In genomic region chr10:69345402-69345801, GRCh38 we compare ENCODE assay signal across 9 cellular contexts.
DNase-seq lines count a peak whose midpoint lies in the region; FAIRE-seq and TF ChIP-seq lines count a peak whose summit lies in the region.
"Had no signal": no experiment of that assay in that cellular context is flagged by ENCODE, and none has a peak within 500 bp of the region (broad histone marks: within the 10 kb centered on the region; RNA-seq: fewer than 3 reads in every experiment).

No MANE protein-coding gene starts in this region.

- DNase-seq in DMS79 (lab: John Stamatoyannopoulos, UW) (peak; percentile 63), NCI-H2029 treated with DMSO at 0.1 percent for 48 hours (lab: John Stamatoyannopoulos, UW) (peak; percentile 92), chondrocyte (ENCODE audit: low spot score) (no peak), neuronal stem cell (ENCODE audit: low spot score) (no peak), frontal cortex (ENCODE audit: low spot score in 2 of 2) (no peak), D721Med (ENCODE audit: insufficient read length, low spot score) (no peak), erythroblast (lab: John Stamatoyannopoulos, UW) (no peak), NCI-H524 (lab: John Stamatoyannopoulos, UW) (no peak)
- DNase-seq: activated CD4-positive, alpha-beta T cell treated with anti-CD3 and anti-CD28 coated beads for 1 hour had no signal

- FAIRE-seq in frontal cortex (lab: Jason Lieb, UNC), result no peak
- no peak for FAIRE-seq in D721Med (lab: Jason Lieb, UNC)

- H3K27ac ChIP-seq in neuronal stem cell (replicated peaks; ENCODE audit: low read length), result no peak overlapping the region

- TF ChIP-seq POLR2A in erythroblast (IDR thresholded peaks at IDR 0.05; ENCODE audit: low read length), result no peak

- no peak overlapping the region for H2BK5ac ChIP-seq in neuronal stem cell (ENCODE audit: low read length)

- H3K4me1 ChIP-seq in neuronal stem cell (ENCODE audit: control insufficient read depth in 2 of 2, insufficient read depth in 1 of 2, low read depth in 1 of 2, low read length in 2 of 2), result peaks cover 1 to 5% of the 10 kb centered on the region in 2 donors

- peak overlapping the region in 1 of 2 donors; percentile 49 for H3K4me3 ChIP-seq in neuronal stem cell (ENCODE audit: low read length in 2 of 2)

- peaks cover 16% of the 10 kb centered on the region for H3K36me3 Mint-ChIP-seq in chondrocyte (ENCODE audit: low read depth)

- H3K9ac ChIP-seq in neuronal stem cell (ENCODE audit: low read depth, low read length, poor library complexity), result no peak overlapping the region

- H2AK5ac ChIP-seq in neuronal stem cell (ENCODE audit: low read depth, low read length), result no peak overlapping the region

- H4K8ac ChIP-seq in neuronal stem cell (ENCODE audit: low read depth, low read length), result no peak overlapping the region

- no peak overlapping the region for H3K4me3 Mint-ChIP-seq in chondrocyte (ENCODE audit: unreplicated experiment)

- no peak overlapping the region for H3K4ac ChIP-seq in neuronal stem cell (ENCODE audit: low read length)

- WGBS in neuronal stem cell (ENCODE audit: extremely low coverage in 2 of 2, insufficient read length in 2 of 2, insufficient replicate concordance in 1 of 2), 2 donors, result no CpG with 5 or more reads among the region's 2 CpGs

- H3K27me3 ChIP-seq in neuronal stem cell (ENCODE audit: control insufficient read depth in 3 of 3, insufficient read depth in 3 of 3, low read depth in 1 of 3, low read length in 3 of 3), result no peaks in the 10 kb centered on the region

- peaks cover 0 to 11% of the 10 kb centered on the region in 2 donors for H3K36me3 ChIP-seq in neuronal stem cell (replicated peaks in 1 of 2; ENCODE audit: control insufficient read depth in 2 of 2, insufficient read depth in 2 of 2, low read length in 2 of 2)

- H3K9me3 ChIP-seq in neuronal stem cell (replicated peaks in 1 of 2; ENCODE audit: control insufficient read depth in 2 of 2, insufficient read depth in 1 of 2, low read depth in 1 of 2, low read length in 2 of 2), result no peaks in the 10 kb centered on the region

- no peak overlapping the region for H3K4me2 ChIP-seq in neuronal stem cell (ENCODE audit: insufficient read depth, low read length, poor library complexity, severe bottlenecking)

- H3K23ac ChIP-seq in neuronal stem cell (ENCODE audit: low read depth, low read length, poor library complexity), result peak overlapping the region; percentile 70

- no peaks in the 10 kb centered on the region for H3K27me3 Mint-ChIP-seq in chondrocyte (ENCODE audit: low read depth)

- H2BK120ac ChIP-seq in neuronal stem cell (ENCODE audit: low read depth, low read length), result no peak overlapping the region

- H3K4me1 Mint-ChIP-seq in chondrocyte (ENCODE audit: low read depth), result peaks cover 40% of the 10 kb centered on the region

- TF ChIP-seq CTCF in chondrocyte (IDR thresholded peaks at IDR 0.05) (no peak), D721Med (IDR thresholded peaks at IDR 0.05; ENCODE audit: insufficient read depth, missing control alignments) (no peak)

- H2AFZ ChIP-seq in neuronal stem cell (ENCODE audit: low read length), result no peak overlapping the region

- no peak overlapping the region for H3K18ac ChIP-seq in neuronal stem cell (ENCODE audit: low read length)

- no peak overlapping the region for H2BK15ac ChIP-seq in neuronal stem cell (ENCODE audit: low read length)

- H3K14ac ChIP-seq in neuronal stem cell (ENCODE audit: low read length), result no peak overlapping the region

- H3K27ac Mint-ChIP-seq in chondrocyte (ENCODE audit: unreplicated experiment), result peak overlapping the region; percentile 54

- H4K91ac ChIP-seq in neuronal stem cell (ENCODE audit: low read depth, low read length, poor library complexity), result no peak overlapping the region

- peaks cover 3% of the 10 kb centered on the region for H3K79me1 ChIP-seq in neuronal stem cell (ENCODE audit: low read depth, low read length)

- no peak overlapping the region for H2BK12ac ChIP-seq in neuronal stem cell (ENCODE audit: low read length)

- H3K9me3 Mint-ChIP-seq in chondrocyte (ENCODE audit: low read depth), result no peaks in the 10 kb centered on the region

Comparison
In these comparisons a context has a peak if more than half of its experiments do, and no peak if none do; other contexts are left out.
1. DNase-seq: peak in DMS79 (single experiment) and NCI-H2029 treated with DMSO at 0.1 percent for 48 hours (single experiment); none in chondrocyte (single experiment), neuronal stem cell (single experiment), frontal cortex (0 of 2), D721Med (single experiment), erythroblast (0 of 2) and NCI-H524 (0 of 2).